Comparison of ENCODE assay signal across 1 cellular context in the genomic region with DNA sequence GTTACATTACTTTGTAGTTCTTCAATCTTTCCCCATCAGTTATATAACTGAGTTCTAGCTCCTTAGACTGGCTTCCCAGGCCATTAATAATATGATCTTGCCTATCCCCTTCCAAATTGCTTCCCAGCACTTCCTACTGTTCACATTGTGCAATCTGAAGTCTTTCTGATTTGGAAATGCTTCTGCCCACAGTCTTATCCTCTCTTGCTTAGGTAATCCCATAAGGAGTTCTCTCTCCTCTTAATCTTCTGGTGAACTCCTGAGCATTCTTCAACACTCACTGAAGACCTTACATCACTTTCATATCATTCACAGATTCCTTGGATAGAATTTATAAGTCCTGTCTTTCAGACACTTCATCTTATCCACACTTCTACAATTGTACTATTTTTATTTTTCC.
TF ChIP-seq lines count a peak whose summit lies in the region.

No MANE protein-coding gene starts in this region.

TF ChIP-seq in WTC11, 78 proteins besides CTCF, POLR2A, EP300 and RAD21 (continued from another document):
- TF ChIP-seq USF2 (CRISPR knock-in tag; IDR thresholded peaks at IDR 0.05): no peak
